Comparison of ENCODE assay signal across 20 cellular contexts in the genomic region with DNA sequence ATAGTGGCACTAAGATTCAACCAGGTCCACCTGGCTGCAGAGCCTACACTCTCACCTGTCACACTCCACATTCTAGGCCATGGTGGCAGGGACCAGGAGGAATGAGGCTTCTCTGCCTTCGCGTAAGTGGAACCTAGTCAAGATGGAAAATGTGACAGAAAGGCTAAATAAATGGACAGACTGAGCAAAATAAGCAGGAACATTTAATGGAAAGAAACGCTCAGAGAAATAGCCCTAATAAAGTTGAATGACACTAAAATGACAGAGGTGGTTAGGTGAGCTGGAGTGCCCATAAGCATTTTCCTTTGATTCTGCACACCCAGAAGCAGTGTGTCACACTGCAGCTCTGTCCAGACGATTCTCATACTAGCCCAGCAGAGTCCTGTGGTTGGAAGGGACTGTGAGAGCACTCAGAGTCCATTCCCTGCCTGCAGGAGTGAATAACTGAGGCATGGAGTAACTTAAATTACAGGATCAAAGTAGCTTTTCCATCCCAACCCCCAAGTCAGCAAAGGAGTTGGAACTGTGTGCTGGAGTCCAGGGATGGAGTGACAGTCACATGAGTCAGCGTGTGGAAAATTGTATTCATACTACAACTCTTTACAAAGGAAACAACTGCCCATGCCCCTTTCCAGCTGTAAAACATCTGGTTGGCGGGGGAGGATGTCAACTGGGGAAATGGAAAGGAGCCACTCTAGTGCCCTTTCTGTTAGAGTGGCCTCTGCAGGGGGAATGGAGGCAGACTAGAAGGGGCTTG.
DNase-seq lines count a peak whose midpoint lies in the region; TF ChIP-seq lines count a peak whose summit lies in the region.
"Had no signal": no experiment of that assay in that cellular context is flagged by ENCODE, and none has a peak within 500 bp of the region (broad histone marks: within the 10 kb centered on the region; RNA-seq: fewer than 3 reads in every experiment).

No MANE protein-coding gene starts in this region.

- no peaks in the 10 kb centered on the region for H3K27me3 Mint-ChIP-seq in Calu3 (ENCODE audit: unreplicated experiment)

- no peak overlapping the region for H3K4me3 Mint-ChIP-seq in Calu3 (ENCODE audit: low read depth, unreplicated experiment)
- H3K4me3 Mint-ChIP-seq: CD4-positive, alpha-beta memory T cell had no signal

- H3K36me3 ChIP-seq in MG63 (no peaks in the 10 kb centered on the region), OCI-LY7 (ENCODE audit: insufficient read depth, low read length) (no peaks in the 10 kb centered on the region)
- H3K36me3 ChIP-seq: gastroesophageal sphincter, sigmoid colon had no signal

- TF ChIP-seq CTCF in Calu3 (IDR thresholded peaks at IDR 0.05; ENCODE audit: unreplicated experiment) (no peak), OCI-LY7 (conservative IDR thresholded peaks at IDR 0.05; ENCODE audit: low read length) (no peak)

- POLR2A ChIA-PET in OCI-LY7 (lab: Charles Lee) = interaction anchor here (1.1 kb wide), 1 partner anchor 111 kb away, joined by 3 read pairs; no protein-coding TSS in a partner anchor

- H4K20me1 ChIP-seq in OCI-LY7 (ENCODE audit: insufficient read depth, low read length) = no peaks in the 10 kb centered on the region

- peak; percentile 8 for DNase-seq in Caki2 (ENCODE audit: low read depth)
- DNase-seq in MG63 = peak; percentile 66
- DNase-seq in dedifferentiated amniotic fluid mesenchymal stem cell (ENCODE audit: extremely low spot score) = peak; percentile 59
- DNase-seq in kidney tubule cell (ENCODE audit: low spot score) = peak; percentile 73
- no peak for DNase-seq in Calu3
- no peak for DNase-seq in DMS 273 treated with DMSO at 0.1 percent for 48 hours (lab: John Stamatoyannopoulos, UW)
- DNase-seq in HuH-7.5 (ENCODE audit: low spot score) = no peak
- no peak for DNase-seq in OCI-LY7 (ENCODE audit: low spot score)
- DNase-seq: ACHN; activated gamma-delta T cell; anterior cingulate cortex; CD4-positive, alpha-beta memory T cell; Kasumi-1; left ventricle myocardium superior; NCI-H1105 treated with DMSO at 0.1 percent for 48 hours; sigmoid colon; stimulated activated CD4-positive, alpha-beta T cell treated with anti-CD3 and anti-CD28 coated beads, Interleukin-1b, Interleukin-23, amount 100 ng/mL, for 48 hours; T-helper 9 cell had no signal

- H3K36me3 Mint-ChIP-seq in Calu3 (ENCODE audit: insufficient read depth, unreplicated experiment) = no peaks in the 10 kb centered on the region
- H3K36me3 Mint-ChIP-seq: CD4-positive, alpha-beta memory T cell had no signal

- no peaks in the 10 kb centered on the region for H3K79me2 ChIP-seq in OCI-LY7 (ENCODE audit: insufficient read depth, low read depth, low read length)

- intact Hi-C loops in Calu3 (cut with micrococcal nuclease; ENCODE audit: unreplicated experiment) = no loop called here
- intact Hi-C loops in OCI-LY7 (cut with micrococcal nuclease; ENCODE audit: unreplicated experiment) = no loop called here

- no peaks in the 10 kb centered on the region for H3K4me1 ChIP-seq in OCI-LY7 (ENCODE audit: insufficient read depth, low read length, poor library complexity, severe bottlenecking)
- H3K4me1 ChIP-seq: gastroesophageal sphincter, sigmoid colon had no signal

- no peak overlapping the region for H2AFZ ChIP-seq in OCI-LY7 (ENCODE audit: low read length)

- CTCF ChIA-PET in Calu3 (lab: Charles Lee) = no interaction called here
- CTCF ChIA-PET in OCI-LY7 (lab: Charles Lee; ENCODE audit: unreplicated experiment) = no interaction called here

- no TSS peak for BruUV-seq in Calu3 (replicated peaks; lab: Mats Ljungman, UMichigan)
- no TSS peak for BruUV-seq in OCI-LY7 (replicated peaks; lab: Mats Ljungman, UMichigan)

- no peaks in the 10 kb centered on the region for H3K9me2 ChIP-seq in OCI-LY7 (ENCODE audit: insufficient read depth, low read length)

- H3K27ac Mint-ChIP-seq in Calu3 (ENCODE audit: unreplicated experiment) = no peak overlapping the region
- H3K27ac Mint-ChIP-seq: CD4-positive, alpha-beta memory T cell had no signal

- no peaks in the 10 kb centered on the region for H3K27me3 ChIP-seq in MG63
- H3K27me3 ChIP-seq: sigmoid colon had no signal

- no peaks in the 10 kb centered on the region for H3K9me3 Mint-ChIP-seq in Calu3 (ENCODE audit: low read depth, unreplicated experiment)

- no peak overlapping the region for H3K4me3 ChIP-seq in MG63
- H3K4me3 ChIP-seq in OCI-LY7 (ENCODE audit: low read depth, low read length, poor library complexity, severe bottlenecking) = no peak overlapping the region
- H3K4me3 ChIP-seq: gastroesophageal sphincter, sigmoid colon, SK-N-MC had no signal

- no peak overlapping the region for H3K27ac ChIP-seq in OCI-LY7 (ENCODE audit: low read depth, low read length, poor library complexity, severe bottlenecking)
- H3K27ac ChIP-seq: gastroesophageal sphincter, sigmoid colon, SK-N-MC had no signal

- no peaks in the 10 kb centered on the region for H3K4me1 Mint-ChIP-seq in Calu3 (ENCODE audit: low read depth, unreplicated experiment)
- H3K4me1 Mint-ChIP-seq: CD4-positive, alpha-beta memory T cell had no signal

- H3K4me2 ChIP-seq in OCI-LY7 (ENCODE audit: low read length) = no peak overlapping the region

- in situ Hi-C loops in Caki2 (cut with HindIII; ENCODE audit: low pct_unique_long_range_greater_than_20kb, low sequenced_read_pairs) = no loop called here

- H3K9me3 ChIP-seq in MG63 = no peaks in the 10 kb centered on the region; the same call in 1 of the 2 replicates
- H3K9me3 ChIP-seq in OCI-LY7 (ENCODE audit: low read length) = no peaks in the 10 kb centered on the region
- H3K9me3 ChIP-seq: sigmoid colon had no signal

Comparison
In these comparisons a context has a peak if more than half of its experiments do, and no peak if none do; other contexts are left out.
1. DNase-seq: peak in Caki2 (single experiment), MG63 (single experiment), dedifferentiated amniotic fluid mesenchymal stem cell (single experiment) and kidney tubule cell (single experiment); none in Calu3 (single experiment), DMS 273 treated with DMSO at 0.1 percent for 48 hours (single experiment), HuH-7.5 (single experiment) and OCI-LY7 (single experiment).